Comparison of ENCODE assay signal across 1 cellular context in the genomic region with DNA sequence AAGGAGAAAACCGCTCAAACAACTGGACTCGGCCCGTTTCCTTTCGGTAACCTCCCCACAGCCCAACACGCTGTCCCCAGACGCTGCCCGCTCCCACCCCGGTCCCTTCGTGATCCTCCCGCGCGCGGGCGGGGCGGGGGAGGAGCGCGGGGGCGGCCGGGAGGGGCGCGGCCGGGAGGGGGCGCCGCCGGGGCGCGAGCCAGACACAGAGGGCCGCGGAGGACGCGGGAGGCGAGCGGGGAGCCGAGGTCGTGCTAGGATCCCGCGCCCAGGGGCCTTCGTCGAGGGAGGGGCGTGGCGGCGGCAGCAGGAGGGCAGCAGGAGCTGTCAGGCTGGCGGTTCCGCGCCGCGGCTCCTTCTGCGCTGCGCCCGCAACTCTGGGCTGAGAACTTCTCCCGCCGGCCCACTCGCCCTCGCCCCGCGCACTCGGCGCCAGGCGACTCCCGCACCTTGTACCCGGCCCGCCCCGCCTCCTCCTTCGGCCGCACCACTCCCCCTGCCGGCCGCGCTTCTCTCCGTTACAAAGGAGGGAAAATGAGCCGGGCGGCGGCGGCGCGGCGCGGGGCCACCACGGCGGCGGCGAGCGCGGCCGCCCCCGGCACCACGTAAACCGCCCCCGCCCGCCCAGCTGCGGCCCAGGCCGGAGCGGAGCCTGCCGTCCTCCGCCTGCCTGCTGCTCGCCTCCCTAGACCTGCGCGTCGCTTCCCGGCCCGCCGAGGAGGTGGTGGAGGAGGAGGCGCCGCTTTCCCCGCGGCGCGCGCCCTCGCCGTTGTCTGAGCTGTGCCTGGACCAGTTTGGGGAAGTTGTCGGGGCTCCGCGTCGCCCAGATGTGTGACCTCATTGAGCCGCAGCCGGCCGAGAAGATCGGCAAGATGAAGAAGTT.
A peak's percentile ranks its signal among the peaks of the same experiment; 100 is the strongest.
TF ChIP-seq lines count a peak whose summit lies in the region.

A gene (plus strand): TSS at position 521 of the 883 bp plus-strand sequence. CDS start 307 bp downstream, at position 828.

TF ChIP-seq in HepG2, 621 proteins besides CTCF, POLR2A, EP300 and RAD21 (continued from another document and continues in another):
- TF ChIP-seq, protein P1, sequence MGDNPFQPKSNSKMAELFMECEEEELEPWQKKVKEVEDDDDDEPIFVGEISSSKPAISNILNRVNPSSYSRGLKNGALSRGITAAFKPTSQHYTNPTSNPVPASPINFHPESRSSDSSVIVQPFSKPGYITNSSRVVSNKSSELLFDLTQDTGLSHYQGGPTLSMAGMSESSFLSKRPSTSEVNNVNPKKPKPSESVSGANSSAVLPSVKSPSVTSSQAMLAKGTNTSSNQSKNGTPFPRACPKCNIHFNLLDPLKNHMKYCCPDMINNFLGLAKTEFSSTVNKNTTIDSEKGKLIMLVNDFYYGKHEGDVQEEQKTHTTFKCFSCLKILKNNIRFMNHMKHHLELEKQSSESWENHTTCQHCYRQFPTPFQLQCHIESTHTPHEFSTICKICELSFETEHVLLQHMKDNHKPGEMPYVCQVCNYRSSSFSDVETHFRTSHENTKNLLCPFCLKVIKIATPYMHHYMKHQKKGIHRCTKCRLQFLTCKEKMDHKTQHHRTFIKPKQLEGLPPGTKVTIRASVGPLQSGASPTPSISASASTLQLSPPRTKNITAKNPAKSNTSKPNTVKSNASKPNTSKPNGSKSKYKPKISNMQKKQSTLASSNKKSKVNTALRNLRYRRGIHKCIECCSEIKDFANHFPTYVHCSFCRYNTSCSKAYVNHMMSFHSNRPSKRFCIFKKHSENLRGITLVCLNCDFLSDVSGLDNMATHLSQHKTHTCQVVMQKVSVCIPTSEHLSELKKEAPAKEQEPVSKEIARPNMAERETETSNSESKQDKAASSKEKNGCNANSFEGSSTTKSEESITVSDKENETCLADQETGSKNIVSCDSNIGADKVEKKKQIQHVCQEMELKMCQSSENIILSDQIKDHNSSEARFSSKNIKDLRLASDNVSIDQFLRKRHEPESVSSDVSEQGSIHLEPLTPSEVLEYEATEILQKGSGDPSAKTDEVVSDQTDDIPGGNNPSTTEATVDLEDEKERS (CRISPR knock-in tag; IDR thresholded peaks at IDR 0.05), result no peak
- TF ChIP-seq MIXL1 (CRISPR knock-in tag; IDR thresholded peaks at IDR 0.05) (no peak), SOX6 (IDR thresholded peaks at IDR 0.05) (no peak), SOX6 (CRISPR knock-in tag; IDR thresholded peaks at IDR 0.05) (no peak), KAT2B (IDR thresholded peaks at IDR 0.05; ENCODE audit: borderline replicate concordance, low read depth, low read length) (no peak), NFYC (CRISPR knock-in tag; IDR thresholded peaks at IDR 0.05) (no peak), MAFF (IDR thresholded peaks at IDR 0.05; ENCODE audit: low read depth, low read length) (no peak), CENPX (CRISPR knock-in tag; IDR thresholded peaks at IDR 0.05) (no peak), ZNF468 (CRISPR knock-in tag; IDR thresholded peaks at IDR 0.05) (no peak), PHF21A (CRISPR knock-in tag; IDR thresholded peaks at IDR 0.05) (no peak), ZNF20 (CRISPR knock-in tag; IDR thresholded peaks at IDR 0.05) (no peak), ZNF234 (CRISPR knock-in tag; conservative IDR thresholded peaks at IDR 0.05) (0 out of 2 replicates have a peak, but pooled peaks have one; percentile 30), STAT5B (CRISPR knock-in tag; IDR thresholded peaks at IDR 0.05) (no peak), ATF7 (IDR thresholded peaks at IDR 0.05) (no peak), ATF7 (CRISPR knock-in tag; IDR thresholded peaks at IDR 0.05) (no peak), ZNF567 (CRISPR knock-in tag; IDR thresholded peaks at IDR 0.05; ENCODE audit: borderline replicate concordance) (no peak), ZNF225 (CRISPR knock-in tag; IDR thresholded peaks at IDR 0.05) (no peak), SUZ12 (IDR thresholded peaks at IDR 0.05; ENCODE audit: low read depth, low read length) (no peak), ZNF616 (CRISPR knock-in tag; IDR thresholded peaks at IDR 0.05; ENCODE audit: low read depth) (no peak), CHCHD3 (CRISPR knock-in tag; IDR thresholded peaks at IDR 0.05) (no peak), KDM2A (CRISPR knock-in tag; IDR thresholded peaks at IDR 0.05; ENCODE audit: borderline replicate concordance, low read depth) (peak; percentile 80), ZNF703 (CRISPR knock-in tag; IDR thresholded peaks at IDR 0.05; ENCODE audit: borderline replicate concordance) (no peak), ZSCAN20 (CRISPR knock-in tag; IDR thresholded peaks at IDR 0.05; ENCODE audit: borderline replicate concordance) (no peak), MAFG (CRISPR knock-in tag; IDR thresholded peaks at IDR 0.05) (no peak), GABPB1 (CRISPR knock-in tag; IDR thresholded peaks at IDR 0.05) (peak; percentile 48; the same call in 1 of the 2 replicates), ZNF564 (CRISPR knock-in tag; IDR thresholded peaks at IDR 0.05) (no peak), TCF12 (IDR thresholded peaks at IDR 0.05) (no peak), TCF12 (CRISPR knock-in tag; IDR thresholded peaks at IDR 0.05) (no peak), SALL1 (CRISPR knock-in tag; IDR thresholded peaks at IDR 0.05) (peak; percentile 59), ZSCAN21 (CRISPR knock-in tag; IDR thresholded peaks at IDR 0.05; ENCODE audit: borderline replicate concordance) (peak; percentile 50; the same call in 1 of the 2 replicates), ISL2 (CRISPR knock-in tag; IDR thresholded peaks at IDR 0.05) (no peak), ZFP90 (CRISPR knock-in tag; IDR thresholded peaks at IDR 0.05; ENCODE audit: borderline replicate concordance) (peak; percentile 28; the same call in 1 of the 2 replicates), RCOR2 (CRISPR knock-in tag; IDR thresholded peaks at IDR 0.05) (no peak), ZMYM4 (CRISPR knock-in tag; IDR thresholded peaks at IDR 0.05) (peak; percentile 40; the same call in 1 of the 2 replicates)
- TF ChIP-seq, protein P2, sequence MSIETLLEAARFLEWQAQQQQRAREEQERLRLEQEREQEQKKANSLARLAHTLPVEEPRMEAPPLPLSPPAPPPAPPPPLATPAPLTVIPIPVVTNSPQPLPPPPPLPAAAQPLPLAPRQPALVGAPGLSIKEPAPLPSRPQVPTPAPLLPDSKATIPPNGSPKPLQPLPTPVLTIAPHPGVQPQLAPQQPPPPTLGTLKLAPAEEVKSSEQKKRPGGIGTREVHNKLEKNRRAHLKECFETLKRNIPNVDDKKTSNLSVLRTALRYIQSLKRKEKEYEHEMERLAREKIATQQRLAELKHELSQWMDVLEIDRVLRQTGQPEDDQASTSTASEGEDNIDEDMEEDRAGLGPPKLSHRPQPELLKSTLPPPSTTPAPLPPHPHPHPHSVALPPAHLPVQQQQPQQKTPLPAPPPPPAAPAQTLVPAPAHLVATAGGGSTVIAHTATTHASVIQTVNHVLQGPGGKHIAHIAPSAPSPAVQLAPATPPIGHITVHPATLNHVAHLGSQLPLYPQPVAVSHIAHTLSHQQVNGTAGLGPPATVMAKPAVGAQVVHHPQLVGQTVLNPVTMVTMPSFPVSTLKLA (IDR thresholded peaks at IDR 0.05), result no peak
- TF ChIP-seq, protein P3, sequence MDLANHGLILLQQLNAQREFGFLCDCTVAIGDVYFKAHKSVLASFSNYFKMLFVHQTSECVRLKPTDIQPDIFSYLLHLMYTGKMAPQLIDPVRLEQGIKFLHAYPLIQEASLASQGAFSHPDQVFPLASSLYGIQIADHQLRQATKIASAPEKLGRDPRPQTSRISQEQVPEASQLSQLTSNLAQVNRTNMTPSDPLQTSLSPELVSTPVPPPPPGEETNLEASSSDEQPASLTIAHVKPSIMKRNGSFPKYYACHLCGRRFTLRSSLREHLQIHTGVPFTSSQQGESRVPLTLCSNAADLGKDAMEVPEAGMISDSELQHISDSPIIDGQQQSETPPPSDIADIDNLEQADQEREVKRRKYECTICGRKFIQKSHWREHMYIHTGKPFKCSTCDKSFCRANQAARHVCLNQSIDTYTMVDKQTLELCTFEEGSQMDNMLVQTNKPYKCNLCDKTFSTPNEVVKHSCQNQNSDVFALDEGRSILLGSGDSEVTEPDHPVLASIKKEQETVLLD (CRISPR knock-in tag; IDR thresholded peaks at IDR 0.05; ENCODE audit: low read depth), result no peak
- TF ChIP-seq, protein P4, sequence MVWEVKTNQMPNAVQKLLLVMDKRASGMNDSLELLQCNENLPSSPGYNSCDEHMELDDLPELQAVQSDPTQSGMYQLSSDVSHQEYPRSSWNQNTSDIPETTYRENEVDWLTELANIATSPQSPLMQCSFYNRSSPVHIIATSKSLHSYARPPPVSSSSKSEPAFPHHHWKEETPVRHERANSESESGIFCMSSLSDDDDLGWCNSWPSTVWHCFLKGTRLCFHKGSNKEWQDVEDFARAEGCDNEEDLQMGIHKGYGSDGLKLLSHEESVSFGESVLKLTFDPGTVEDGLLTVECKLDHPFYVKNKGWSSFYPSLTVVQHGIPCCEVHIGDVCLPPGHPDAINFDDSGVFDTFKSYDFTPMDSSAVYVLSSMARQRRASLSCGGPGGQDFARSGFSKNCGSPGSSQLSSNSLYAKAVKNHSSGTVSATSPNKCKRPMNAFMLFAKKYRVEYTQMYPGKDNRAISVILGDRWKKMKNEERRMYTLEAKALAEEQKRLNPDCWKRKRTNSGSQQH (CRISPR knock-in tag; IDR thresholded peaks at IDR 0.05; ENCODE audit: low read depth), result no peak
- TF ChIP-seq, protein P5, sequence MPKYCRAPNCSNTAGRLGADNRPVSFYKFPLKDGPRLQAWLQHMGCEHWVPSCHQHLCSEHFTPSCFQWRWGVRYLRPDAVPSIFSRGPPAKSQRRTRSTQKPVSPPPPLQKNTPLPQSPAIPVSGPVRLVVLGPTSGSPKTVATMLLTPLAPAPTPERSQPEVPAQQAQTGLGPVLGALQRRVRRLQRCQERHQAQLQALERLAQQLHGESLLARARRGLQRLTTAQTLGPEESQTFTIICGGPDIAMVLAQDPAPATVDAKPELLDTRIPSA (CRISPR knock-in tag; IDR thresholded peaks at IDR 0.05; ENCODE audit: borderline replicate concordance), result no peak; the same call in 1 of the 2 replicates
- TF ChIP-seq, protein P6, sequence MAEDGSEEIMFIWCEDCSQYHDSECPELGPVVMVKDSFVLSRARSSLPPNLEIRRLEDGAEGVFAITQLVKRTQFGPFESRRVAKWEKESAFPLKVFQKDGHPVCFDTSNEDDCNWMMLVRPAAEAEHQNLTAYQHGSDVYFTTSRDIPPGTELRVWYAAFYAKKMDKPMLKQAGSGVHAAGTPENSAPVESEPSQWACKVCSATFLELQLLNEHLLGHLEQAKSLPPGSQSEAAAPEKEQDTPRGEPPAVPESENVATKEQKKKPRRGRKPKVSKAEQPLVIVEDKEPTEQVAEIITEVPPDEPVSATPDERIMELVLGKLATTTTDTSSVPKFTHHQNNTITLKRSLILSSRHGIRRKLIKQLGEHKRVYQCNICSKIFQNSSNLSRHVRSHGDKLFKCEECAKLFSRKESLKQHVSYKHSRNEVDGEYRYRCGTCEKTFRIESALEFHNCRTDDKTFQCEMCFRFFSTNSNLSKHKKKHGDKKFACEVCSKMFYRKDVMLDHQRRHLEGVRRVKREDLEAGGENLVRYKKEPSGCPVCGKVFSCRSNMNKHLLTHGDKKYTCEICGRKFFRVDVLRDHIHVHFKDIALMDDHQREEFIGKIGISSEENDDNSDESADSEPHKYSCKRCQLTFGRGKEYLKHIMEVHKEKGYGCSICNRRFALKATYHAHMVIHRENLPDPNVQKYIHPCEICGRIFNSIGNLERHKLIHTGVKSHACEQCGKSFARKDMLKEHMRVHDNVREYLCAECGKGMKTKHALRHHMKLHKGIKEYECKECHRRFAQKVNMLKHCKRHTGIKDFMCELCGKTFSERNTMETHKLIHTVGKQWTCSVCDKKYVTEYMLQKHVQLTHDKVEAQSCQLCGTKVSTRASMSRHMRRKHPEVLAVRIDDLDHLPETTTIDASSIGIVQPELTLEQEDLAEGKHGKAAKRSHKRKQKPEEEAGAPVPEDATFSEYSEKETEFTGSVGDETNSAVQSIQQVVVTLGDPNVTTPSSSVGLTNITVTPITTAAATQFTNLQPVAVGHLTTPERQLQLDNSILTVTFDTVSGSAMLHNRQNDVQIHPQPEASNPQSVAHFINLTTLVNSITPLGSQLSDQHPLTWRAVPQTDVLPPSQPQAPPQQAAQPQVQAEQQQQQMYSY (CRISPR knock-in tag; IDR thresholded peaks at IDR 0.05), result no peak
- TF ChIP-seq, protein P7, sequence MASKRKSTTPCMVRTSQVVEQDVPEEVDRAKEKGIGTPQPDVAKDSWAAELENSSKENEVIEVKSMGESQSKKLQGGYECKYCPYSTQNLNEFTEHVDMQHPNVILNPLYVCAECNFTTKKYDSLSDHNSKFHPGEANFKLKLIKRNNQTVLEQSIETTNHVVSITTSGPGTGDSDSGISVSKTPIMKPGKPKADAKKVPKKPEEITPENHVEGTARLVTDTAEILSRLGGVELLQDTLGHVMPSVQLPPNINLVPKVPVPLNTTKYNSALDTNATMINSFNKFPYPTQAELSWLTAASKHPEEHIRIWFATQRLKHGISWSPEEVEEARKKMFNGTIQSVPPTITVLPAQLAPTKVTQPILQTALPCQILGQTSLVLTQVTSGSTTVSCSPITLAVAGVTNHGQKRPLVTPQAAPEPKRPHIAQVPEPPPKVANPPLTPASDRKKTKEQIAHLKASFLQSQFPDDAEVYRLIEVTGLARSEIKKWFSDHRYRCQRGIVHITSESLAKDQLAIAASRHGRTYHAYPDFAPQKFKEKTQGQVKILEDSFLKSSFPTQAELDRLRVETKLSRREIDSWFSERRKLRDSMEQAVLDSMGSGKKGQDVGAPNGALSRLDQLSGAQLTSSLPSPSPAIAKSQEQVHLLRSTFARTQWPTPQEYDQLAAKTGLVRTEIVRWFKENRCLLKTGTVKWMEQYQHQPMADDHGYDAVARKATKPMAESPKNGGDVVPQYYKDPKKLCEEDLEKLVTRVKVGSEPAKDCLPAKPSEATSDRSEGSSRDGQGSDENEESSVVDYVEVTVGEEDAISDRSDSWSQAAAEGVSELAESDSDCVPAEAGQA (IDR thresholded peaks at IDR 0.05; ENCODE audit: low read depth), result no peak
- TF ChIP-seq, protein P7 (CRISPR knock-in tag; IDR thresholded peaks at IDR 0.05; ENCODE audit: borderline replicate concordance), result no peak
